Comparison of ENCODE assay signal across 8 cellular contexts in genomic region chr10:96130326-96130758, GRCh38. TPM values are rescaled to one million over a fixed set of nuclear protein-coding genes. Genes with fewer than 3 reads are reported as not detected.
DNase-seq lines count a peak whose midpoint lies in the region; ATAC-seq and TF ChIP-seq lines count a peak whose summit lies in the region.

No MANE protein-coding gene starts in this region.

- peak overlapping the region; percentile 75 for H3K4me3 ChIP-seq in Caco-2 (ENCODE audit: low read depth, low read length)
- H3K4me3 ChIP-seq in Panc1 (ENCODE audit: low read depth in 2 of 2, low read length in 2 of 2): peak overlapping the region; percentile 77 to 82
- H3K4me3 ChIP-seq in foreskin fibroblast (ENCODE audit: low read depth in 1 of 2, low read length in 2 of 2): peak overlapping the region; percentile 63 to 94
- H3K4me3 ChIP-seq in tibial nerve: peak overlapping the region; percentile 62 to 87 (median 78)

- TF ChIP-seq EP300 in tibial nerve (IDR thresholded peaks at IDR 0.05): no peak

- H3K27ac ChIP-seq in Panc1 (ENCODE audit: low read length): peak overlapping the region; percentile 99
- H3K27ac ChIP-seq in tibial nerve: peak overlapping the region; percentile 88 to 98 (median 93)

- peaks cover 34% of the 10 kb centered on the region for H3K36me3 Mint-ChIP-seq in Caco-2 (ENCODE audit: insufficient read depth, unreplicated experiment)

- H3K4me3 Mint-ChIP-seq in Caco-2 (ENCODE audit: unreplicated experiment): peak overlapping the region; percentile 93

- intact Hi-C loops in Caco-2 (cut with micrococcal nuclease; ENCODE audit: unreplicated experiment) (loop anchor here (1.0 to 5.0 kb wide), 5 partner anchors 41 to 162 kb away; partner anchors contain the start of gene CCNJ), Panc1 (cut with micrococcal nuclease; ENCODE audit: unreplicated experiment) (loop anchor here (1.0 to 10.0 kb wide), 2 partner anchors 40 to 116 kb away; no protein-coding TSS in a partner anchor)

- TF ChIP-seq CTCF in Caco-2 (IDR thresholded peaks at IDR 0.05; ENCODE audit: insufficient read depth in 1 of 2, low read depth in 1 of 2, low read length in 1 of 2, severe bottlenecking in 1 of 2, unreplicated experiment in 1 of 2) (peak in 1 of 2 experiments; percentile 31), Panc1 (IDR thresholded peaks at IDR 0.05) (no peak), foreskin fibroblast (IDR thresholded peaks at IDR 0.05; ENCODE audit: low read depth, low read length) (no peak), tibial nerve (IDR thresholded peaks at IDR 0.05) (no peak)

- H3K9me3 ChIP-seq in Caco-2: no peaks in the 10 kb centered on the region
- peaks cover 10% of the 10 kb centered on the region; the same call in 1 of the 2 replicates for H3K9me3 ChIP-seq in Panc1 (ENCODE audit: control insufficient read depth, insufficient read depth, low read depth, low read length)
- H3K9me3 ChIP-seq in tibial nerve: no peaks in the 10 kb centered on the region

- no peaks in the 10 kb centered on the region for H3K9me3 Mint-ChIP-seq in Caco-2 (ENCODE audit: unreplicated experiment)

- CTCF ChIA-PET in Caco-2 (lab: Charles Lee): interaction anchor here (0.6 to 2.1 kb wide), 5 partner anchors 40 to 113 kb away, joined by 4 to 19 read pairs (median 5); no protein-coding TSS in a partner anchor
- CTCF ChIA-PET in Panc1 (lab: Charles Lee): no interaction called here

- DNase-seq in Caco-2 (peak; percentile 91), Panc1 (ENCODE audit: low read depth, low spot score) (no peak), foreskin fibroblast (peak; percentile 74 to 87), nucleus accumbens (lab: John Stamatoyannopoulos, UW) (peak in 30 of 56 donors; percentile 21 to 82 (median 65)), tibial nerve (ENCODE audit: low spot score in 2 of 2) (no peak)
- peak; percentile 32 to 58 for DNase-seq in activated T-helper 1 cell treated with anti-CD3 and anti-CD28 coated beads, Interleukin-2, amount 50 U/mL, for 16 hours (ENCODE audit: low read depth in 1 of 2, low spot score in 1 of 2)

- H3K27me3 Mint-ChIP-seq in Caco-2 (ENCODE audit: insufficient read depth, unreplicated experiment): no peaks in the 10 kb centered on the region

- no peaks in the 10 kb centered on the region for H3K27me3 ChIP-seq in Caco-2 (replicated peaks; ENCODE audit: control insufficient read depth, insufficient read depth, low read length)
- peaks cover 3% of the 10 kb centered on the region for H3K27me3 ChIP-seq in Panc1 (ENCODE audit: control insufficient read depth, insufficient read depth, low read length)
- H3K27me3 ChIP-seq in tibial nerve: peaks cover 0 to 34% of the 10 kb centered on the region in 2 donors

- no peak for TF ChIP-seq POLR2A in tibial nerve (IDR thresholded peaks at IDR 0.05)

- H3K4me1 Mint-ChIP-seq in Caco-2 (ENCODE audit: low read depth, unreplicated experiment): peaks cover 7% of the 10 kb centered on the region

- 1% methylated on average over 35 to 38 of the region's 38 CpGs for WGBS in tibial nerve, 2 donors

- no TSS peak for BruUV-seq in Caco-2 (replicated peaks; lab: Mats Ljungman, UMichigan)
- BruUV-seq in Panc1 (replicated peaks; lab: Mats Ljungman, UMichigan): no TSS peak

- ATAC-seq in GM19463 (IDR thresholded peaks at IDR 0.05; ENCODE audit: unreplicated experiment) (peak; percentile 61), HG03565 (IDR thresholded peaks at IDR 0.05; ENCODE audit: unreplicated experiment) (peak; percentile 39), Panc1 (peak; percentile 91)

- H3K36me3 ChIP-seq in Caco-2 (ENCODE audit: control insufficient read depth, insufficient read depth, low read length): no peaks in the 10 kb centered on the region; the same call in 1 of the 2 replicates
- peaks cover 10% of the 10 kb centered on the region for H3K36me3 ChIP-seq in Panc1 (ENCODE audit: control insufficient read depth, insufficient read depth, low read length)
- peaks cover 0 to 27% (median 0%) of the 10 kb centered on the region in 3 donors for H3K36me3 ChIP-seq in tibial nerve

- peaks cover 11% of the 10 kb centered on the region for H3K4me1 ChIP-seq in Caco-2
- H3K4me1 ChIP-seq in Panc1 (ENCODE audit: control insufficient read depth, insufficient read depth, low read length): peaks cover 17% of the 10 kb centered on the region
- peaks cover 0 to 14% (median 3%) of the 10 kb centered on the region in 4 donors for H3K4me1 ChIP-seq in tibial nerve

- POLR2A ChIA-PET in Caco-2 (lab: Charles Lee): interaction anchor here (0.5 to 2.0 kb wide), 13 partner anchors 11 to 1587 kb away, joined by 3 to 90 read pairs (median 4); partner anchors contain the start of genes CC2D2B and CCNJ
- POLR2A ChIA-PET in Panc1 (lab: Charles Lee): interaction anchor here (0.5 to 1.8 kb wide), 4 partner anchors 11 to 438 kb away, joined by 3 to 6 read pairs (median 4); no protein-coding TSS in a partner anchor

- peak overlapping the region; percentile 96 for H3K27ac Mint-ChIP-seq in Caco-2 (ENCODE audit: unreplicated experiment)

- in situ Hi-C loops in Panc1 (cut with HindIII; ENCODE audit: low pct_unique_long_range_greater_than_20kb, low sequenced_read_pairs): no loop called here

RNA-seq across cellular contexts. Expression of gene ZNF518A, which starts 0.2 kb away (rescaled TPM):
- total RNA-seq in Caco-2 (2022) (47.2 TPM in 2 replicates), Panc1 (2021; ENCODE audit: unreplicated experiment) (26.1 TPM), tibial nerve (10 to 100 TPM; 20.7 to 36.7 (median 25.7) TPM)
- polyA plus RNA-seq in Panc1 (2012; ENCODE audit: insufficient read length): 6.8 TPM

Comparison
In these comparisons a context has a peak if more than half of its experiments do, and no peak if none do; other contexts are left out.
1. DNase-seq: peak in Caco-2 (2 of 2), activated T-helper 1 cell treated with anti-CD3 and anti-CD28 coated beads, Interleukin-2, amount 50 U/mL, for 16 hours (2 of 2), foreskin fibroblast (2 of 2) and nucleus accumbens (30 of 56); none in Panc1 (single experiment) and tibial nerve (0 of 2).
2. ATAC-seq: peak in every context shown above with its lines; median percentile 91 in Panc1; 61 in GM19463; 39 in HG03565.
3. Peak in every context shown above with its lines, with median percentiles within 50 percentile points of each other: H3K4me3 ChIP-seq.